Comparison of ENCODE assay signal across 16 cellular contexts in genomic region chr2:111673526-111673925, GRCh38.
DNase-seq lines count a peak whose midpoint lies in the region; ATAC-seq and TF ChIP-seq lines count a peak whose summit lies in the region.
"Had no signal": no experiment of that assay in that cellular context is flagged by ENCODE, and none has a peak within 500 bp of the region (broad histone marks: within the 10 kb centered on the region; RNA-seq: fewer than 3 reads in every experiment).

No MANE protein-coding gene starts in this region.

- no peak overlapping the region for H3K4me3 ChIP-seq in BLaER1 treated with 17β-estradiol and CSF1 and Interleukin-3, amounts not matched to agents 10 nM and 100 nM
- H3K4me3 ChIP-seq in OCI-LY1 (ENCODE audit: low read depth, low read length, poor library complexity, severe bottlenecking) = peak overlapping the region; percentile 1
- H3K4me3 ChIP-seq in sigmoid colon = no peak overlapping the region
- H3K4me3 ChIP-seq: PC-9 had no signal

- H3K27ac ChIP-seq in BLaER1 treated with 17β-estradiol and CSF1 and Interleukin-3, amounts not matched to agents 10 nM and 100 nM = peak overlapping the region in 1 of 11 experiments; percentile 37; a peak in 1 of 22 replicates
- peak overlapping the region; percentile 89 for H3K27ac ChIP-seq in OCI-LY1 (ENCODE audit: low read depth, low read length, poor library complexity, severe bottlenecking)
- no peak overlapping the region for H3K27ac ChIP-seq in sigmoid colon
- H3K27ac ChIP-seq: PC-9 had no signal

- DNase-seq in left lobe of liver (ENCODE audit: low spot score) = peak; percentile 39
- no peak for DNase-seq in progenitor cell of endocrine pancreas (ENCODE audit: low spot score, unreplicated experiment)
- DNase-seq in SW480 (ENCODE audit: low spot score) = no peak
- no peak for DNase-seq in sigmoid colon
- DNase-seq: COR-L47, DMS153, HCEC 1CT, KBM-7, MV-4-11, NCI-H1417 treated with DMSO at 0.1 percent for 48 hours, NCI-H1930, NCI-H748 treated with DMSO at 0.1 percent for 48 hours, PC-9 had no signal

- H3K27me3 ChIP-seq in BLaER1 treated with 17β-estradiol and CSF1 and Interleukin-3, amounts not matched to agents 10 nM and 100 nM = no peaks in the 10 kb centered on the region
- H3K27me3 ChIP-seq in OCI-LY1 (ENCODE audit: insufficient read depth, low read length) = no peaks in the 10 kb centered on the region
- H3K27me3 ChIP-seq in sigmoid colon = no peaks in the 10 kb centered on the region

- no peak for TF ChIP-seq CTCF in OCI-LY1 (IDR thresholded peaks at IDR 0.05; ENCODE audit: low read length)
- no peak for TF ChIP-seq CTCF in progenitor cell of endocrine pancreas (IDR thresholded peaks at IDR 0.05; ENCODE audit: unreplicated experiment)
- no peak for TF ChIP-seq CTCF in sigmoid colon (IDR thresholded peaks at IDR 0.05)

- no peak for TF ChIP-seq EP300 in sigmoid colon (IDR thresholded peaks at IDR 0.05)

- H3K79me2 ChIP-seq in OCI-LY1 (ENCODE audit: insufficient read depth, low read length) = no peaks in the 10 kb centered on the region

- peaks cover 10% of the 10 kb centered on the region; the same call in 1 of the 2 replicates for H3F3A ChIP-seq in OCI-LY1 (ENCODE audit: insufficient read depth, low read length)

- H3K9me2 ChIP-seq in OCI-LY1 (ENCODE audit: low read depth, low read length) = no peaks in the 10 kb centered on the region

- no peaks in the 10 kb centered on the region for H3K27me3 Mint-ChIP-seq in progenitor cell of endocrine pancreas

- whole genome bisulfite sequencing in sigmoid colon, 2 donors = 69% methylated on average over 4 of the region's 4 CpGs

- peaks cover 1% of the 10 kb centered on the region for H3K36me3 Mint-ChIP-seq in progenitor cell of endocrine pancreas (ENCODE audit: insufficient read depth)

- peaks cover 60 to 85% (median 74%) of the 10 kb centered on the region in 10 experiments for H3K4me1 ChIP-seq in BLaER1 treated with 17β-estradiol and CSF1 and Interleukin-3, amounts not matched to agents 10 nM and 100 nM
- H3K4me1 ChIP-seq in OCI-LY1 (ENCODE audit: insufficient read depth, low read length, severe bottlenecking) (peaks cover 88% of the 10 kb centered on the region), sigmoid colon (no peaks in the 10 kb centered on the region)

- H3K9ac ChIP-seq in BLaER1 treated with 17β-estradiol and CSF1 and Interleukin-3, amounts not matched to agents 10 nM and 100 nM = peak overlapping the region in 1 of 11 experiments; percentile 33; a peak in 1 of 22 replicates
- peak overlapping the region; percentile 49 for H3K9ac ChIP-seq in OCI-LY1 (ENCODE audit: low read length)

- H3K9me3 Mint-ChIP-seq in progenitor cell of endocrine pancreas (ENCODE audit: low read depth) = no peaks in the 10 kb centered on the region

- no peak for ATAC-seq in left lobe of liver
- ATAC-seq in HG03039 (IDR thresholded peaks at IDR 0.05; ENCODE audit: unreplicated experiment) = no peak

- TF ChIP-seq POLR2A in sigmoid colon (IDR thresholded peaks at IDR 0.05) = no peak

- H3K4me1 Mint-ChIP-seq in progenitor cell of endocrine pancreas (ENCODE audit: low read depth) = peaks cover 19% of the 10 kb centered on the region

- intact Hi-C loops in sigmoid colon (cut with DNase I) = no loop called here

- H3K36me3 ChIP-seq in BLaER1 treated with 17β-estradiol and CSF1 and Interleukin-3, amounts not matched to agents 10 nM and 100 nM = no peaks in the 10 kb centered on the region
- H3K36me3 ChIP-seq in OCI-LY1 (ENCODE audit: insufficient read depth, low read length) (peaks cover 2% of the 10 kb centered on the region), sigmoid colon (no peaks in the 10 kb centered on the region)

- peaks cover 0 to 21% (median 11%) of the 10 kb centered on the region in 11 experiments; a peak in 15 of 22 replicates for H3K9me3 ChIP-seq in BLaER1 treated with 17β-estradiol and CSF1 and Interleukin-3, amounts not matched to agents 10 nM and 100 nM (replicated peaks in 1 of 11)
- no peaks in the 10 kb centered on the region; the same call in 1 of the 2 replicates for H3K9me3 ChIP-seq in OCI-LY1 (ENCODE audit: low read length)
- H3K9me3 ChIP-seq in sigmoid colon = no peaks in the 10 kb centered on the region

- H3K4me3 Mint-ChIP-seq in progenitor cell of endocrine pancreas (ENCODE audit: low read depth) = no peak overlapping the region

- H4K20me1 ChIP-seq in BLaER1 treated with 17β-estradiol and CSF1 and Interleukin-3, amounts not matched to agents 10 nM and 100 nM = no peaks in the 10 kb centered on the region
- no peaks in the 10 kb centered on the region for H4K20me1 ChIP-seq in OCI-LY1 (ENCODE audit: insufficient read depth, low read length)

- peak overlapping the region; percentile 92 for H3K27ac Mint-ChIP-seq in progenitor cell of endocrine pancreas

- no peak overlapping the region for H2AFZ ChIP-seq in OCI-LY1 (ENCODE audit: low read length)
- H2AFZ ChIP-seq: PC-9 had no signal

- peak overlapping the region in 6 of 11 experiments; percentile 10 to 54 (median 30); a peak in 7 of 22 replicates for H3K4me2 ChIP-seq in BLaER1 treated with 17β-estradiol and CSF1 and Interleukin-3, amounts not matched to agents 10 nM and 100 nM
- H3K4me2 ChIP-seq in OCI-LY1 (ENCODE audit: low read length) = peak overlapping the region; percentile 42
- H3K4me2 ChIP-seq: PC-9 had no signal
